Comparison of ENCODE assay signal across 20 cellular contexts in the genomic region with DNA sequence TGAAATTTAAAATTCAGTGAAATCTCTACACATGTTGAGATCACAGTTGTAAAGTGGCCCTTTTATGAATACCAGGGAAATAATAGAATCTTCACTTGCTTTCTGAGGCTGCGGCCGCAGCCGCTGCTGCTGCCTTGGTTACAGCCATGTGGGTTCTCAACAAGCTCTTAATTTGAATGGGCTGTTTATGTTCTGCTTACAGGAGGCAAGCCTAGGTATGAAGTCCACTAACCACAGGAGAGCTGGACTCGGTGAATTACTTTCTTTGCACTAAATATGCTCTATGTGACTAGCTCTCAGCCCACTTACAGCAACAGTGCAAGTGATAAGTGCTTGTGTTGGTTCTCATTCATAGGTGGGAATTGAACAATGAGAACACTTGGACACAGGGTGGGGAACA.
"Had no signal": no experiment of that assay in that cellular context is flagged by ENCODE, and none has a peak within 500 bp of the region (broad histone marks: within the 10 kb centered on the region; RNA-seq: fewer than 3 reads in every experiment).

No MANE protein-coding gene starts in this region.

- H3K4me3 Mint-ChIP-seq: activated B cell treated with CpG ODN at 0.5 μM for 24 hours; activated T-cell treated with anti-CD3 and anti-CD28 coated beads, Interleukin-2, amount 50 U/mL, for 24 hours; naive B cell; T-helper 17 cell had no signal

- DNase-seq: activated B cell treated with CpG ODN at 0.5 μM for 24 hours; activated CD4-positive, alpha-beta T cell treated with anti-CD3 and anti-CD28 coated beads, Interleukin-2, amount 50 U/mL, for 1 hour; activated effector memory CD4-positive, alpha-beta T cell treated with anti-CD3 and anti-CD28 coated beads, Interleukin-2, amount 50 U/mL, for 16 hours; activated T-cell treated with anti-CD3 and anti-CD28 coated beads, Interleukin-2, amount 50 U/mL, for 24 hours; amniotic stem cell; foreskin melanocyte; heart right ventricle; left ventricle myocardium superior; naive B cell; stimulated activated CD4-positive, alpha-beta T cell treated with anti-CD3 and anti-CD28 coated beads, Interleukin-2, amount 100 ng/mL, for 24 hours; stimulated activated naive CD4-positive, alpha-beta T cell; T-helper 17 cell; testis had no signal

- FAIRE-seq: bronchial epithelial cell, endothelial cell of umbilical vein, keratinocyte had no signal

- ATAC-seq: activated naive CD4-positive, alpha-beta T cell treated with anti-CD3 and anti-CD28 coated beads, Interleukin-2, amount 50 U/mL, for 72 hours; heart right ventricle; left ventricle myocardium superior; sciatic nerve; SK-N-SH treated with all-trans-retinoic acid at 6 μM for 48 hours; T-helper 17 cell had no signal

- H3K27ac Mint-ChIP-seq: activated B cell treated with CpG ODN at 0.5 μM for 24 hours; activated naive CD4-positive, alpha-beta T cell treated with anti-CD3 and anti-CD28 coated beads, Interleukin-2, amount 50 U/mL, for 72 hours; activated T-cell treated with anti-CD3 and anti-CD28 coated beads, Interleukin-2, amount 50 U/mL, for 24 hours; naive B cell; T-helper 17 cell had no signal

- H3K4me1 ChIP-seq: heart right ventricle, prostate gland, testis had no signal

- H3K4me3 ChIP-seq: heart right ventricle, prostate gland, testis had no signal

- H3K27me3 ChIP-seq: testis had no signal

- H3K36me3 ChIP-seq: heart right ventricle, prostate gland had no signal

- H3K27ac ChIP-seq: heart right ventricle, prostate gland, testis had no signal

- H3K9me3 ChIP-seq: heart right ventricle, prostate gland, testis had no signal

- H3K4me1 Mint-ChIP-seq: activated B cell treated with CpG ODN at 0.5 μM for 24 hours, naive B cell had no signal

- H3K36me3 Mint-ChIP-seq: activated naive CD4-positive, alpha-beta T cell treated with anti-CD3 and anti-CD28 coated beads, Interleukin-2, amount 50 U/mL, for 72 hours; naive B cell had no signal

- H3K9me3 Mint-ChIP-seq: activated B cell treated with CpG ODN at 0.5 μM for 24 hours; activated naive CD4-positive, alpha-beta T cell treated with anti-CD3 and anti-CD28 coated beads, Interleukin-2, amount 50 U/mL, for 72 hours; activated T-cell treated with anti-CD3 and anti-CD28 coated beads, Interleukin-2, amount 50 U/mL, for 24 hours; naive B cell had no signal
